ENCODE assay signal across 24 cellular contexts in genomic region chrX:43096830-43097229, GRCh38.
"Had no signal": no experiment of that assay in that cellular context is flagged by ENCODE, and none has a peak within 500 bp of the region (broad histone marks: within the 10 kb centered on the region; RNA-seq: fewer than 3 reads in every experiment).

No MANE protein-coding gene starts in this region.

- H3K79me2 ChIP-seq: parathyroid adenoma had no signal

- H3K27me3 ChIP-seq: esophagus squamous epithelium, gastrocnemius medialis, neutrophil, thyroid gland had no signal

- H2AFZ ChIP-seq: parathyroid adenoma had no signal

- DNase-seq: activated B cell treated with CpG ODN at 0.5 μM for 24 hours; activated CD4-positive, alpha-beta T cell treated with anti-CD3 and anti-CD28 coated beads for 36 hours; activated CD4-positive, alpha-beta T cell treated with anti-CD3 and anti-CD28 coated beads, Interleukin-2, amount 50 U/mL, for 4 hours; activated effector memory CD4-positive, alpha-beta T cell treated with Interleukin-2 at 50 U/mL for 16 hours; activated naive CD4-positive, alpha-beta T cell treated with anti-CD3 and anti-CD28 coated beads for 36 hours; activated naive CD8-positive, alpha-beta T cell treated with anti-CD3 and anti-CD28 coated beads, Interleukin-2, amount 10 ng/mL, durations not matched to agents 7 days and 5 days; activated T-cell treated with anti-CD3 and anti-CD28 coated beads, Interleukin-2, amount 50 U/mL, for 72 hours; amniotic stem cell; cerebellar nuclear complex; endodermal cell; esophagus squamous epithelium; gastrocnemius medialis; hippocampal formation; left ventricle myocardium superior; mammary epithelial cell; midbrain; right cardiac atrium; stimulated activated CD4-positive, alpha-beta T cell treated with anti-CD3 and anti-CD28 coated beads, Interleukin-12 subunit alpha, Interleukin-12 subunit beta, amount 100 ng/mL, for 4 hours; stimulated activated CD4-positive, alpha-beta T cell treated with anti-CD3 and anti-CD28 coated beads, Interleukin-4, amount 100 ng/mL, for 4 hours; substantia nigra; thyroid gland had no signal

- H3K27ac ChIP-seq: coronary artery, esophagus squamous epithelium, gastrocnemius medialis, neutrophil, parathyroid adenoma, thyroid gland had no signal

- H3K4me1 ChIP-seq: esophagus squamous epithelium, gastrocnemius medialis, parathyroid adenoma, thyroid gland had no signal

- H3K9ac ChIP-seq: parathyroid adenoma had no signal

- H3K9me3 ChIP-seq: esophagus squamous epithelium, gastrocnemius medialis, neutrophil, thyroid gland had no signal

- H3K4me3 ChIP-seq: coronary artery, esophagus squamous epithelium, gastrocnemius medialis, thyroid gland had no signal

- ATAC-seq: activated CD4-positive, alpha-beta T cell treated with anti-CD3 and anti-CD28 coated beads for 36 hours; activated T-cell treated with anti-CD3 and anti-CD28 coated beads, Interleukin-2, amount 50 U/mL, for 72 hours; gastrocnemius medialis; left ventricle myocardium superior; right cardiac atrium had no signal

- H3K36me3 ChIP-seq: esophagus squamous epithelium, gastrocnemius medialis, neutrophil, thyroid gland had no signal
